ENCODE assay signal across 12 cellular contexts in genomic region chr14:50067723-50068495, GRCh38. TPM values are rescaled to one million over a fixed set of nuclear protein-coding genes. Genes with fewer than 3 reads are reported as not detected.
DNase-seq lines count a peak whose midpoint lies in the region; ATAC-seq and TF ChIP-seq lines count a peak whose summit lies in the region.
"Had no signal": no experiment of that assay in that cellular context is flagged by ENCODE, and none has a peak within 500 bp of the region (broad histone marks: within the 10 kb centered on the region; RNA-seq: fewer than 3 reads in every experiment).

No MANE protein-coding gene starts in this region.

- H3K27me3 Mint-ChIP-seq in memory B cell, result no peaks in the 10 kb centered on the region

- ATAC-seq in memory B cell (ENCODE audit: low read depth) (no peak), Right ventricle myocardium inferior (no peak), HG03095 (IDR thresholded peaks at IDR 0.05; ENCODE audit: unreplicated experiment) (no peak)
- ATAC-seq: heart right ventricle had no signal

- H3K27ac Mint-ChIP-seq in memory B cell, result peak overlapping the region; percentile 35
- H3K27ac Mint-ChIP-seq: activated naive CD4-positive, alpha-beta T cell treated with anti-CD3 and anti-CD28 coated beads, Interleukin-2, amount 50 U/mL, for 72 hours; T-helper 2 cell treated with Interferon-gamma antibody and Interleukin-4, amounts not matched to agents 5 μg/mL and 100 μg/mL, for 36 hours had no signal

- no peak for TF ChIP-seq CTCF in dorsolateral prefrontal cortex (IDR thresholded peaks at IDR 0.05 in 54 of 56, conservative IDR thresholded peaks at IDR 0.05 in 2 of 56; ENCODE audit: low read depth in 1 of 56, partially characterized antibody in 56 of 56)

- no peak overlapping the region for H3K27ac ChIP-seq in dorsolateral prefrontal cortex
- H3K27ac ChIP-seq: heart right ventricle had no signal

- peaks cover 16% of the 10 kb centered on the region for H3K36me3 Mint-ChIP-seq in memory B cell

- H3K4me1 Mint-ChIP-seq in memory B cell, result peaks cover 43% of the 10 kb centered on the region

- DNase-seq in COR-L47 (lab: John Stamatoyannopoulos, UW) (peak; percentile 4), HCEC 1CT (peak; percentile 45), astrocyte of the hippocampus (ENCODE audit: low read depth, low spot score) (peak; percentile 87), memory B cell (ENCODE audit: low spot score in 2 of 2) (no peak), NCI-H1694 (lab: John Stamatoyannopoulos, UW) (no peak), Right ventricle myocardium inferior (ENCODE audit: missing footprints) (no peak), dorsolateral prefrontal cortex (no peak)
- DNase-seq: heart right ventricle, NCI-H2081 had no signal

- H3K9me3 Mint-ChIP-seq in memory B cell, result no peaks in the 10 kb centered on the region
- H3K9me3 Mint-ChIP-seq: T-helper 2 cell treated with Interferon-gamma antibody and Interleukin-4, amounts not matched to agents 5 μg/mL and 100 μg/mL, for 36 hours had no signal

- H3K4me3 Mint-ChIP-seq in memory B cell, result no peak overlapping the region
- H3K4me3 Mint-ChIP-seq: T-helper 2 cell treated with Interferon-gamma antibody and Interleukin-4, amounts not matched to agents 5 μg/mL and 100 μg/mL, for 36 hours had no signal

- no peak overlapping the region for H3K4me3 ChIP-seq in dorsolateral prefrontal cortex
- H3K4me3 ChIP-seq: heart right ventricle had no signal

- no peaks in the 10 kb centered on the region for H3K27me3 ChIP-seq in dorsolateral prefrontal cortex
- H3K27me3 ChIP-seq: heart right ventricle had no signal

- intact Hi-C loops in Right ventricle myocardium inferior (cut with DNase I) (no loop called here), dorsolateral prefrontal cortex (cut with DNase I) (no loop called here)

RNA-seq across cellular contexts. Expression of gene VCPKMT, which starts 48.5 kb away (rescaled TPM):
- 3.2 TPM for total RNA-seq in Right ventricle myocardium inferior
- 10 to 100 TPM in 105 of 120 experiments, 1 to 10 TPM in 15; 6.6 to 20.4 (median 13.4) TPM for total RNA-seq in dorsolateral prefrontal cortex

Comparison
In these comparisons a context has a peak if more than half of its experiments do, and no peak if none do; other contexts are left out.
1. DNase-seq: peak in COR-L47 (single experiment), HCEC 1CT (single experiment) and astrocyte of the hippocampus (single experiment); none in memory B cell (0 of 2), NCI-H1694 (single experiment), Right ventricle myocardium inferior (single experiment) and dorsolateral prefrontal cortex (0 of 10).